Comparison of ENCODE assay signal across 23 cellular contexts in the genomic region with DNA sequence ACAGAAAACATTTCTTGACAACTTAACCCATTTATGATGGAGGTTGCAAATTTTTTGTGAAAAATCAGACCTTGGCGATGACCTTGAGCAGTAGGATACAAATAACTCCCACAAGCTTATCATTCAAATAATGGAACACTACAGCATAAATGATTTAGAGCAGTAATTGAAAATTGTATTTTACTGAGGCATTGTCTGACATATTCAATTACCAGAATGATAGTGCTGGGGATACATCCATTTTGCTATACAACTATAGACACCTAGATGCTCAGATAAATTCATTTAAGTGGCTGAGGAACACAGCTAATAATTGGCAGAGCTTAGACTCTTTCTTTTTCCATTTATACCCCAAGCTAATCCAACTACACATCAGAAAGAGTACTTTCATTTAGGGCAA. TPM values are rescaled to one million over a fixed set of nuclear protein-coding genes. Genes with fewer than 3 reads are reported as not detected.
A peak's percentile ranks its signal among the peaks of the same experiment; 100 is the strongest.
DNase-seq lines count a peak whose midpoint lies in the region; ATAC-seq and TF ChIP-seq lines count a peak whose summit lies in the region.
"Had no signal": no experiment of that assay in that cellular context is flagged by ENCODE, and none has a peak within 500 bp of the region (broad histone marks: within the 10 kb centered on the region; RNA-seq: fewer than 3 reads in every experiment).

No MANE protein-coding gene starts in this region.

- H3K79me2 ChIP-seq in HCT116 (ENCODE audit: insufficient read depth, low read length): no peaks in the 10 kb centered on the region
- H3K79me2 ChIP-seq in SK-N-SH (ENCODE audit: insufficient read depth): peaks cover 100% of the 10 kb centered on the region
- peaks cover 18% of the 10 kb centered on the region for H3K79me2 ChIP-seq in smooth muscle cell (ENCODE audit: low read depth)

- H3K27me3 ChIP-seq in BE2C: no peaks in the 10 kb centered on the region
- H3K27me3 ChIP-seq in HCT116 (ENCODE audit: insufficient read depth, low read length): no peaks in the 10 kb centered on the region
- no peaks in the 10 kb centered on the region for H3K27me3 ChIP-seq in SK-N-SH (ENCODE audit: insufficient read depth)
- H3K27me3 ChIP-seq in smooth muscle cell (ENCODE audit: low read depth): no peaks in the 10 kb centered on the region
- no peaks in the 10 kb centered on the region for H3K27me3 ChIP-seq in right atrium auricular region

- H3K9me2 ChIP-seq in HCT116 (ENCODE audit: insufficient read depth) (no peaks in the 10 kb centered on the region), SK-N-SH (no peaks in the 10 kb centered on the region)

- no peak for ATAC-seq in HCT116
- ATAC-seq in GM19023 (IDR thresholded peaks at IDR 0.05; ENCODE audit: unreplicated experiment): no peak
- ATAC-seq: A549; CD8-positive, alpha-beta T cell; GM12878; GM23338 had no signal

- TF ChIP-seq CTCF in BE2C (IDR thresholded peaks at IDR 0.05; ENCODE audit: low read depth, low read length) (no peak), HCT116 (IDR thresholded peaks at IDR 0.05 in 2 of 3, conservative IDR thresholded peaks at IDR 0.05 in 1 of 3; ENCODE audit: borderline replicate concordance in 1 of 3, insufficient read depth in 1 of 3, low read depth in 2 of 3, low read length in 2 of 3) (no peak), SK-N-SH (IDR thresholded peaks at IDR 0.05) (no peak), smooth muscle cell (IDR thresholded peaks at IDR 0.05; ENCODE audit: borderline replicate concordance, insufficient read depth, poor library complexity, severe bottlenecking) (no peak), right atrium auricular region (IDR thresholded peaks at IDR 0.05) (no peak)

- H3F3A ChIP-seq in SK-N-SH (replicated peaks; ENCODE audit: insufficient read depth): peaks cover 28% of the 10 kb centered on the region
- no peaks in the 10 kb centered on the region for H3F3A ChIP-seq in smooth muscle cell (ENCODE audit: low read depth)

- H3K27ac ChIP-seq in HCT116 (ENCODE audit: low read depth, low read length) (no peak overlapping the region), SK-N-SH (ENCODE audit: low read depth in 2 of 2, low read length in 1 of 2) (peak overlapping the region; percentile 79 to 100), smooth muscle cell (ENCODE audit: low read depth) (no peak overlapping the region), right atrium auricular region (no peak overlapping the region)
- H3K27ac ChIP-seq: A549, BLaER1, C4-2B had no signal

- H3K4me2 ChIP-seq in HCT116 (ENCODE audit: low read length): no peak overlapping the region
- peak overlapping the region; percentile 79 for H3K4me2 ChIP-seq in SK-N-SH
- peak overlapping the region; percentile 9 for H3K4me2 ChIP-seq in smooth muscle cell
- H3K4me2 ChIP-seq: A549, BLaER1, GM23338 had no signal

- H3K36me3 ChIP-seq in BE2C (no peaks in the 10 kb centered on the region), HCT116 (ENCODE audit: control insufficient read depth in 1 of 2, insufficient read depth in 2 of 2, low read length in 2 of 2) (no peaks in the 10 kb centered on the region), SK-N-SH (replicated peaks in 1 of 2; ENCODE audit: control insufficient read depth in 1 of 2, insufficient read depth in 2 of 2, low read length in 1 of 2) (peaks cover 0 to 41% of the 10 kb centered on the region in 2 experiments), smooth muscle cell (ENCODE audit: low read depth) (no peaks in the 10 kb centered on the region), right atrium auricular region (no peaks in the 10 kb centered on the region)
- H3K36me3 ChIP-seq: BLaER1 had no signal

- RAD21 ChIA-PET in HCT116 (lab: Charles Lee; ENCODE audit: low non-redundant PET in 1 of 2, low total read pairs in 2 of 2, uncharacterized antibody in 2 of 2, unreplicated experiment in 2 of 2): no interaction called here

- POLR2A ChIA-PET in HCT116 (lab: Charles Lee) (no interaction called here), SK-N-SH (lab: Yijun Ruan, JAX) (interaction anchor here (0.7 to 3.7 kb wide), 5 partner anchors 8 to 604 kb away, joined by 3 to 16 read pairs (median 4); a partner anchor contains a TSS)

- H3K4me1 ChIP-seq in BE2C: peaks cover 30% of the 10 kb centered on the region
- peaks cover 6 to 21% of the 10 kb centered on the region in 2 experiments; a peak in 3 of 4 replicates for H3K4me1 ChIP-seq in HCT116 (ENCODE audit: control insufficient read depth in 1 of 2, insufficient read depth in 2 of 2, low read length in 2 of 2)
- peaks cover 36 to 88% of the 10 kb centered on the region in 2 experiments; a peak in 3 of 4 replicates for H3K4me1 ChIP-seq in SK-N-SH (ENCODE audit: control insufficient read depth in 1 of 2, insufficient read depth in 2 of 2, low read depth in 1 of 2, low read length in 1 of 2)
- no peaks in the 10 kb centered on the region for H3K4me1 ChIP-seq in smooth muscle cell (ENCODE audit: low read depth)
- H3K4me1 ChIP-seq in right atrium auricular region: no peaks in the 10 kb centered on the region
- H3K4me1 ChIP-seq: A549, BLaER1, Caco-2 had no signal

- H2AFZ ChIP-seq in HCT116 (ENCODE audit: low read depth, low read length, poor library complexity, severe bottlenecking) (peak overlapping the region; percentile 42), SK-N-SH (ENCODE audit: low read depth) (peak overlapping the region; percentile 49; the same call in 1 of the 2 replicates), smooth muscle cell (ENCODE audit: low read depth) (no peak overlapping the region)
- H2AFZ ChIP-seq: GM23338 had no signal

- intact Hi-C loops in HCT116 (cut with micrococcal nuclease): no loop called here

- TF ChIP-seq EP300 in SK-N-SH (IDR thresholded peaks at IDR 0.05; ENCODE audit: borderline replicate concordance in 1 of 2, low read depth in 1 of 2, low read length in 1 of 2): peak; percentile 49 to 98; a peak in 3 of 4 replicates

- no TSS peak for BruUV-seq in HCT116 (replicated peaks; lab: Mats Ljungman, UMichigan)

- H3K9me3 ChIP-seq in BE2C (no peaks in the 10 kb centered on the region), HCT116 (ENCODE audit: control insufficient read depth in 1 of 2, insufficient read depth in 1 of 2, low read depth in 1 of 2, low read length in 2 of 2) (no peaks in the 10 kb centered on the region), SK-N-SH (no peaks in the 10 kb centered on the region), smooth muscle cell (replicated peaks; ENCODE audit: low read depth) (no peaks in the 10 kb centered on the region), right atrium auricular region (no peaks in the 10 kb centered on the region)
- H3K9me3 ChIP-seq: A549, BLaER1, Caco-2 had no signal

- TF ChIP-seq POLR2A in HCT116 (IDR thresholded peaks at IDR 0.05; ENCODE audit: borderline replicate concordance, extremely low read depth, insufficient read depth, insufficient read length): no peak

- H3K4me3 ChIP-seq in BE2C (ENCODE audit: low read depth, low read length): peak overlapping the region; percentile 14; the same call in 1 of the 2 replicates
- H3K4me3 ChIP-seq in HCT116 (replicated peaks in 1 of 2; ENCODE audit: low read depth in 1 of 2, low read length in 2 of 2): no peak overlapping the region
- peak overlapping the region; percentile 19 to 48; a peak in 3 of 4 replicates for H3K4me3 ChIP-seq in SK-N-SH (ENCODE audit: low read depth in 2 of 2, low read length in 1 of 2)
- no peak overlapping the region for H3K4me3 ChIP-seq in smooth muscle cell
- no peak overlapping the region for H3K4me3 ChIP-seq in right atrium auricular region
- H3K4me3 ChIP-seq: A549, BLaER1, GM12878, GM23338 had no signal

- H4K20me1 ChIP-seq in HCT116 (ENCODE audit: insufficient read depth): no peaks in the 10 kb centered on the region
- no peaks in the 10 kb centered on the region for H4K20me1 ChIP-seq in SK-N-SH (ENCODE audit: insufficient read depth)
- no peaks in the 10 kb centered on the region for H4K20me1 ChIP-seq in smooth muscle cell (ENCODE audit: low read depth)
- H4K20me1 ChIP-seq: BLaER1 had no signal

- DNase-seq in BE2C: no peak
- DNase-seq in HCT116 (ENCODE audit: low read depth, low spot score): no peak
- no peak for DNase-seq in SK-N-SH
- no peak for DNase-seq in smooth muscle cell (lab: John Stamatoyannopoulos, UW; ENCODE audit: unreplicated experiment)
- no peak for DNase-seq in OCI-M2 (lab: John Stamatoyannopoulos, UW; ENCODE audit: unreplicated experiment)
- DNase-seq in activated naive CD4-positive, alpha-beta T cell treated with Interleukin-2 at 50 U/mL for 16 hours: no peak
- no peak for DNase-seq in right atrium auricular region (ENCODE audit: low spot score)
- DNase-seq: 8988T; ACHN; Caco-2; CD4-positive, CD25-positive, alpha-beta regulatory T cell; CD8-positive, alpha-beta T cell; DMS153; DND-41; GDM1; H9 had no signal

- 11% methylated on average over 1 of the region's 1 CpG for WGBS in SK-N-SH (ENCODE audit: low lambda C conversion rate)
- 95% methylated on average over 1 of the region's 1 CpG for WGBS in smooth muscle cell (ENCODE audit: low lambda C conversion rate)

- no peak overlapping the region for H3K9ac ChIP-seq in HCT116 (ENCODE audit: low read length)
- peak overlapping the region; percentile 64 for H3K9ac ChIP-seq in SK-N-SH
- H3K9ac ChIP-seq in smooth muscle cell (ENCODE audit: low read depth): no peak overlapping the region
- H3K9ac ChIP-seq: BLaER1 had no signal

- TF ChIP-seq RAD21 in HCT116 (IDR thresholded peaks at IDR 0.05; ENCODE audit: low read depth) (no peak), SK-N-SH (IDR thresholded peaks at IDR 0.05; ENCODE audit: low read length) (peak; percentile 45)

- CTCF ChIA-PET in HCT116 (lab: Charles Lee) (no interaction called here), SK-N-SH (lab: Yijun Ruan, JAX) (interaction anchor here (1.0 to 5.9 kb wide), 7 partner anchors 10 to 741 kb away, joined by 3 to 36 read pairs (median 4); a partner anchor contains a TSS)

TF ChIP-seq in SK-N-SH, 30 proteins besides CTCF, POLR2A, EP300 and RAD21 (continues in another document):
- TF ChIP-seq YY1 (IDR thresholded peaks at IDR 0.05; ENCODE audit: low read depth): no peak
- no peak for TF ChIP-seq FOSL2 (IDR thresholded peaks at IDR 0.05; ENCODE audit: borderline replicate concordance, low read depth)

RNA-seq across cellular contexts. Expression of a gene that starts 18.9 kb away (rescaled TPM):
- polyA plus RNA-seq in BE2C (2012; ENCODE audit: insufficient read depth, insufficient read length, low read depth): 211 TPM
- total RNA-seq in HCT116 (2021; ENCODE audit: unreplicated experiment): 0.86 TPM
- polyA plus RNA-seq in HCT116 (2012): 2.0 and 3.3 TPM in 2 replicates
- polyA plus RNA-seq in SK-N-SH (2012; rRNA removed): 162 and 170 TPM in 2 replicates
- polyA plus RNA-seq in SK-N-SH (2012; cell fraction: cytosol; rRNA removed): 95.7 and 147 TPM in 2 replicates
- 208 and 254 TPM in 2 replicates for polyA plus RNA-seq in SK-N-SH (2012; cell fraction: nucleus; rRNA removed)
- total RNA-seq in smooth muscle cell: 33.2 and 51.3 TPM in 2 replicates
- 45.6 and 58.0 TPM in 2 replicates for polyA plus RNA-seq in smooth muscle cell
- total RNA-seq in right atrium auricular region: 1 to 10 TPM; 1.9 to 6.2 TPM
- total RNA-seq: Caco-2; CD8-positive, alpha-beta T cell; GM12878; H9 had no signal
- polyA plus RNA-seq: CD4-positive, CD25-positive, alpha-beta regulatory T cell; GM12878 had no signal

RNA-seq across cellular contexts. Expression of a gene that starts 46.7 kb away (rescaled TPM):
- not detected for polyA plus RNA-seq in BE2C (2012; ENCODE audit: insufficient read depth, insufficient read length, low read depth)
- total RNA-seq in HCT116 (2021; ENCODE audit: unreplicated experiment) (not detected), smooth muscle cell (not detected in 2 replicates), right atrium auricular region (not detected)
- polyA plus RNA-seq in HCT116 (2012): not detected in 2 replicates
- polyA plus RNA-seq in SK-N-SH (2012; rRNA removed) (not detected in 2 replicates), smooth muscle cell (not detected in 2 replicates)
- not detected in 2 replicates for polyA plus RNA-seq in SK-N-SH (2012; cell fraction: cytosol; rRNA removed)
- not detected in 2 replicates for polyA plus RNA-seq in SK-N-SH (2012; cell fraction: nucleus; rRNA removed)
- total RNA-seq: Caco-2; CD4-positive, CD25-positive, alpha-beta regulatory T cell; CD8-positive, alpha-beta T cell; GM12878; GM23338; H4; H9 had no signal
- polyA plus RNA-seq: A549; CD4-positive, CD25-positive, alpha-beta regulatory T cell; GM12878; GM23338 had no signal

Comparison
In these comparisons a context has a peak if more than half of its experiments do, and no peak if none do; other contexts are left out.
1. H3K4me3 ChIP-seq: peak in BE2C (single experiment) and SK-N-SH (2 of 2); none in HCT116 (0 of 2), smooth muscle cell (single experiment) and right atrium auricular region (0 of 2).
2. H3K27ac ChIP-seq: peak in SK-N-SH (2 of 2); none in HCT116 (single experiment), smooth muscle cell (single experiment) and right atrium auricular region (0 of 2).